ENCODE assay signal across 15 cellular contexts in genomic region chr18:50398947-50399346, GRCh38.
"Had no signal": no experiment of that assay in that cellular context is flagged by ENCODE, and none has a peak within 500 bp of the region (broad histone marks: within the 10 kb centered on the region; RNA-seq: fewer than 3 reads in every experiment).

No MANE protein-coding gene starts in this region.

- H3K27me3 ChIP-seq: ovary, testis had no signal

- H3K4me3 ChIP-seq: left lung, ovary, testis had no signal

- H3K4me1 Mint-ChIP-seq: activated naive CD8-positive, alpha-beta T cell treated with anti-CD3 and anti-CD28 coated beads for 36 hours had no signal

- ATAC-seq: left lung; stimulated activated naive CD8-positive, alpha-beta T cell treated with anti-CD3 and anti-CD28 coated beads, Interleukin-15, Interleukin-2, amounts not matched to agents 100 U/mL and 50 U/mL, for 24 hours had no signal

- H3K4me3 Mint-ChIP-seq: activated naive CD8-positive, alpha-beta T cell treated with anti-CD3 and anti-CD28 coated beads for 36 hours; activated T-cell treated with anti-CD3 and anti-CD28 coated beads, Interleukin-2, amount 50 U/mL, for 24 hours; dendritic cell treated with granulocyte-macrophage colony-stimulating factor and Interleukin-4, amounts not matched to agents 40 ng/mL and 50 ng/mL, for 4 days; T-helper 2 cell treated with Interferon-gamma antibody and Interleukin-4, amounts not matched to agents 5 μg/mL and 100 μg/mL, for 36 hours had no signal

- DNase-seq: activated CD4-positive, alpha-beta T cell treated with anti-CD3 and anti-CD28 coated beads, Interleukin-2, amount 50 U/mL, for 4 hours; activated CD4-positive, CD25-positive, alpha-beta regulatory T cell treated with anti-CD3 and anti-CD28 coated beads, Interleukin-2, amount 50 U/mL, for 72 hours; activated effector memory CD4-positive, alpha-beta T cell treated with anti-CD3 and anti-CD28 coated beads, Interleukin-2, amount 50 U/mL, for 16 hours; activated naive CD8-positive, alpha-beta T cell treated with anti-CD3 and anti-CD28 coated beads for 36 hours; activated T-cell treated with anti-CD3 and anti-CD28 coated beads, Interleukin-2, amount 50 U/mL, for 24 hours; cerebellar nuclear complex; left lung; ovary; stimulated activated CD4-positive, alpha-beta T cell treated with anti-CD3 and anti-CD28 coated beads, Interleukin-4, amount 100 ng/mL, for 1 hour; stimulated activated CD8-positive, alpha-beta memory T cell treated with anti-CD3 and anti-CD28 coated beads, Interleukin-4, amount 100 ng/mL, for 48 hours; stimulated activated naive CD8-positive, alpha-beta T cell treated with anti-CD3 and anti-CD28 coated beads, Interleukin-15, Interleukin-2, amounts not matched to agents 100 U/mL and 50 U/mL, for 24 hours; testis had no signal

- H3K27ac ChIP-seq: left lung, ovary, testis had no signal

- H3K9me3 Mint-ChIP-seq: activated T-cell treated with anti-CD3 and anti-CD28 coated beads, Interleukin-2, amount 50 U/mL, for 24 hours; dendritic cell treated with granulocyte-macrophage colony-stimulating factor and Interleukin-4, amounts not matched to agents 40 ng/mL and 50 ng/mL, for 4 days; nephron; T-helper 2 cell treated with Interferon-gamma antibody and Interleukin-4, amounts not matched to agents 5 μg/mL and 100 μg/mL, for 36 hours had no signal

- H3K36me3 ChIP-seq: left lung, ovary had no signal

- H3K27ac Mint-ChIP-seq: activated naive CD8-positive, alpha-beta T cell treated with anti-CD3 and anti-CD28 coated beads for 36 hours; activated T-cell treated with anti-CD3 and anti-CD28 coated beads, Interleukin-2, amount 50 U/mL, for 24 hours; dendritic cell treated with granulocyte-macrophage colony-stimulating factor and Interleukin-4, amounts not matched to agents 40 ng/mL and 50 ng/mL, for 4 days; T-helper 2 cell treated with Interferon-gamma antibody and Interleukin-4, amounts not matched to agents 5 μg/mL and 100 μg/mL, for 36 hours had no signal

- H3K4me1 ChIP-seq: left lung had no signal

- H3K9me3 ChIP-seq: left lung, ovary, testis had no signal
